Comparison of ENCODE assay signal across 24 cellular contexts in genomic region chr17:20315321-20315720, GRCh38.
"Had no signal": no experiment of that assay in that cellular context is flagged by ENCODE, and none has a peak within 500 bp of the region (broad histone marks: within the 10 kb centered on the region; RNA-seq: fewer than 3 reads in every experiment).

No MANE protein-coding gene starts in this region.

- H3K27me3 Mint-ChIP-seq: activated T-cell treated with anti-CD3 and anti-CD28 coated beads, Interleukin-2, amount 50 U/mL, for 24 hours; activated T-helper 17 cell treated with anti-CD3 and anti-CD28 coated beads, Interleukin-2, amount 50 U/mL, for 72 hours; brain; natural killer cell treated with Interleukin-12 subunit alpha and Interleukin-12 subunit beta and Interleukin-15 and Interleukin-18, amount 100 ng/mL, for 72 hours had no signal

- H3K27ac Mint-ChIP-seq: activated naive CD4-positive, alpha-beta T cell treated with anti-CD3 and anti-CD28 coated beads, Interleukin-2, amount 50 U/mL, for 72 hours; activated T-cell treated with anti-CD3 and anti-CD28 coated beads, Interleukin-2, amount 50 U/mL, for 24 hours; activated T-helper 17 cell treated with anti-CD3 and anti-CD28 coated beads, Interleukin-2, amount 50 U/mL, for 72 hours; dendritic cell treated with granulocyte-macrophage colony-stimulating factor and Interleukin-4, amounts not matched to agents 40 ng/mL and 50 ng/mL, for 4 days; natural killer cell treated with Interleukin-12 subunit alpha and Interleukin-12 subunit beta and Interleukin-15 and Interleukin-18, amount 100 ng/mL, for 72 hours had no signal

- ATAC-seq: activated naive CD4-positive, alpha-beta T cell treated with anti-CD3 and anti-CD28 coated beads, Interleukin-2, amount 50 U/mL, for 72 hours; activated T-helper 17 cell treated with anti-CD3 and anti-CD28 coated beads, Interleukin-2, amount 50 U/mL, for 72 hours; foreskin keratinocyte; natural killer cell treated with Interleukin-12 subunit alpha and Interleukin-12 subunit beta and Interleukin-15 and Interleukin-18, amount 100 ng/mL, for 72 hours; stimulated activated naive CD8-positive, alpha-beta T cell treated with anti-CD3 and anti-CD28 coated beads, Interleukin-15, Interleukin-2, amounts not matched to agents 100 U/mL and 50 U/mL, for 24 hours; upper lobe of right lung had no signal

- H3K4me3 ChIP-seq: left ventricle myocardium inferior, ovary, prostate gland, thyroid gland, upper lobe of right lung had no signal

- H3K4me1 ChIP-seq: foreskin keratinocyte, prostate gland, upper lobe of right lung had no signal

- H3K9me3 Mint-ChIP-seq: activated naive CD4-positive, alpha-beta T cell treated with anti-CD3 and anti-CD28 coated beads, Interleukin-2, amount 50 U/mL, for 72 hours; activated T-cell treated with anti-CD3 and anti-CD28 coated beads, Interleukin-2, amount 50 U/mL, for 24 hours; activated T-helper 17 cell treated with anti-CD3 and anti-CD28 coated beads, Interleukin-2, amount 50 U/mL, for 72 hours; dendritic cell treated with granulocyte-macrophage colony-stimulating factor and Interleukin-4, amounts not matched to agents 40 ng/mL and 50 ng/mL, for 4 days; natural killer cell treated with Interleukin-12 subunit alpha and Interleukin-12 subunit beta and Interleukin-15 and Interleukin-18, amount 100 ng/mL, for 72 hours had no signal

- H3K4me3 Mint-ChIP-seq: activated T-cell treated with anti-CD3 and anti-CD28 coated beads, Interleukin-2, amount 50 U/mL, for 24 hours; activated T-helper 17 cell treated with anti-CD3 and anti-CD28 coated beads, Interleukin-2, amount 50 U/mL, for 72 hours; brain; dendritic cell treated with granulocyte-macrophage colony-stimulating factor and Interleukin-4, amounts not matched to agents 40 ng/mL and 50 ng/mL, for 4 days; natural killer cell treated with Interleukin-12 subunit alpha and Interleukin-12 subunit beta and Interleukin-15 and Interleukin-18, amount 100 ng/mL, for 72 hours had no signal

- H3K27me3 ChIP-seq: foreskin keratinocyte, ovary, thyroid gland, upper lobe of right lung had no signal

- H3K4me1 Mint-ChIP-seq: activated T-helper 17 cell treated with anti-CD3 and anti-CD28 coated beads, Interleukin-2, amount 50 U/mL, for 72 hours had no signal

- H3K27ac ChIP-seq: foreskin keratinocyte, left ventricle myocardium inferior, neutrophil, ovary, prostate gland, thyroid gland, upper lobe of right lung, WERI-Rb-1 had no signal

- DNase-seq: activated CD4-positive, CD25-positive, alpha-beta regulatory T cell treated with anti-CD3 and anti-CD28 coated beads, Interleukin-2, amount 50 U/mL, for 72 hours; activated CD8-positive, alpha-beta memory T cell treated with anti-CD3 and anti-CD28 coated beads for 24 hours; activated CD8-positive, alpha-beta memory T cell treated with anti-CD3 and anti-CD28 coated beads, Interleukin-2, amount 50 U/mL, for 4 hours; activated T-cell treated with anti-CD3 and anti-CD28 coated beads, Interleukin-2, amount 50 U/mL, for 24 hours; aorta; effector memory CD4-positive, alpha-beta T cell; foreskin keratinocyte; kidney glomerular epithelial cell; left ventricle myocardium inferior; ovary; stimulated activated CD4-positive, alpha-beta T cell treated with anti-CD3 and anti-CD28 coated beads, Interleukin-12 subunit alpha, Interleukin-12 subunit beta, amount 100 ng/mL, for 4 hours; stimulated activated CD4-positive, alpha-beta T cell treated with anti-CD3 and anti-CD28 coated beads, Interleukin-4, amount 100 ng/mL, for 4 hours; stimulated activated naive CD8-positive, alpha-beta T cell treated with anti-CD3 and anti-CD28 coated beads, Interleukin-15, Interleukin-2, amounts not matched to agents 100 U/mL and 50 U/mL, for 24 hours; thyroid gland; upper lobe of right lung; WERI-Rb-1 had no signal

- FAIRE-seq: TTC549 had no signal

- H3K36me3 ChIP-seq: left ventricle myocardium inferior, neutrophil, ovary, prostate gland, thyroid gland, upper lobe of right lung, WERI-Rb-1 had no signal

- H3K9me3 ChIP-seq: left ventricle myocardium inferior, neutrophil, ovary, prostate gland, thyroid gland, upper lobe of right lung had no signal

- H3K36me3 Mint-ChIP-seq: activated naive CD4-positive, alpha-beta T cell treated with anti-CD3 and anti-CD28 coated beads, Interleukin-2, amount 50 U/mL, for 72 hours; natural killer cell treated with Interleukin-12 subunit alpha and Interleukin-12 subunit beta and Interleukin-15 and Interleukin-18, amount 100 ng/mL, for 72 hours had no signal
